11 cellular contexts compared by ENCODE assay signal in genomic region chr15:28989239-28989830, GRCh38.
DNase-seq lines count a peak whose midpoint lies in the region; ATAC-seq and TF ChIP-seq lines count a peak whose summit lies in the region.
"Had no signal": no experiment of that assay in that cellular context is flagged by ENCODE, and none has a peak within 500 bp of the region (broad histone marks: within the 10 kb centered on the region; RNA-seq: fewer than 3 reads in every experiment).

No MANE protein-coding gene starts in this region.

- H3K36me3 Mint-ChIP-seq in progenitor cell of endocrine pancreas (ENCODE audit: insufficient read depth): no peaks in the 10 kb centered on the region

- H3K4me3 ChIP-seq in choroid plexus epithelial cell (ENCODE audit: low read depth, low read length): no peak overlapping the region

- no peaks in the 10 kb centered on the region for H3K27me3 Mint-ChIP-seq in progenitor cell of endocrine pancreas
- H3K27me3 Mint-ChIP-seq: activated B cell treated with CpG ODN at 0.5 μM for 24 hours; B cell; naive thymus-derived CD4-positive, alpha-beta T cell had no signal

- TF ChIP-seq CTCF in choroid plexus epithelial cell (conservative IDR thresholded peaks at IDR 0.05; ENCODE audit: low read depth, low read length): peak; percentile 42
- peak; percentile 26 for TF ChIP-seq CTCF in progenitor cell of endocrine pancreas (IDR thresholded peaks at IDR 0.05; ENCODE audit: unreplicated experiment)

- H3K4me1 Mint-ChIP-seq in progenitor cell of endocrine pancreas (ENCODE audit: low read depth): peaks cover 19% of the 10 kb centered on the region
- H3K4me1 Mint-ChIP-seq: activated B cell treated with CpG ODN at 0.5 μM for 24 hours, B cell had no signal

- no peak for ATAC-seq in GM19452 (IDR thresholded peaks at IDR 0.05; ENCODE audit: unreplicated experiment)
- ATAC-seq: naive thymus-derived CD4-positive, alpha-beta T cell had no signal

- no peaks in the 10 kb centered on the region for H3K9me3 Mint-ChIP-seq in progenitor cell of endocrine pancreas (ENCODE audit: low read depth)
- H3K9me3 Mint-ChIP-seq: activated B cell treated with CpG ODN at 0.5 μM for 24 hours had no signal

- H3K27ac Mint-ChIP-seq in progenitor cell of endocrine pancreas: peak overlapping the region; percentile 34
- H3K27ac Mint-ChIP-seq: activated B cell treated with CpG ODN at 0.5 μM for 24 hours, B cell had no signal

- peak; percentile 0 for DNase-seq in NCI-H2196 (lab: John Stamatoyannopoulos, UW; ENCODE audit: unreplicated experiment)
- no peak for DNase-seq in NCI-H2196 treated with DMSO at 0.1 percent for 48 hours (lab: John Stamatoyannopoulos, UW; ENCODE audit: unreplicated experiment)
- DNase-seq in NCI-H69 (lab: John Stamatoyannopoulos, UW): peak; percentile 32
- DNase-seq in choroid plexus epithelial cell (ENCODE audit: low read depth): peak; percentile 36
- DNase-seq in progenitor cell of endocrine pancreas (ENCODE audit: low spot score, unreplicated experiment): no peak
- DNase-seq in GF-D8 (lab: John Stamatoyannopoulos, UW): no peak
- DNase-seq in activated CD4-positive, alpha-beta T cell treated with anti-CD3 and anti-CD28 coated beads, Interleukin-2, amount 50 U/mL, for 1 hour: no peak
- DNase-seq: activated B cell treated with CpG ODN at 0.5 μM for 24 hours; naive thymus-derived CD4-positive, alpha-beta T cell had no signal

- no peak overlapping the region for H3K4me3 Mint-ChIP-seq in progenitor cell of endocrine pancreas (ENCODE audit: low read depth)
- H3K4me3 Mint-ChIP-seq: activated B cell treated with CpG ODN at 0.5 μM for 24 hours; B cell; naive thymus-derived CD4-positive, alpha-beta T cell had no signal

Comparison
In these comparisons a context has a peak if more than half of its experiments do, and no peak if none do; other contexts are left out.
1. DNase-seq: peak in NCI-H2196 (single experiment), NCI-H69 (single experiment) and choroid plexus epithelial cell (single experiment); none in NCI-H2196 treated with DMSO at 0.1 percent for 48 hours (single experiment), progenitor cell of endocrine pancreas (single experiment), GF-D8 (single experiment) and activated CD4-positive, alpha-beta T cell treated with anti-CD3 and anti-CD28 coated beads, Interleukin-2, amount 50 U/mL, for 1 hour (single experiment).